ENCODE assay signal across 8 cellular contexts in the genomic region with DNA sequence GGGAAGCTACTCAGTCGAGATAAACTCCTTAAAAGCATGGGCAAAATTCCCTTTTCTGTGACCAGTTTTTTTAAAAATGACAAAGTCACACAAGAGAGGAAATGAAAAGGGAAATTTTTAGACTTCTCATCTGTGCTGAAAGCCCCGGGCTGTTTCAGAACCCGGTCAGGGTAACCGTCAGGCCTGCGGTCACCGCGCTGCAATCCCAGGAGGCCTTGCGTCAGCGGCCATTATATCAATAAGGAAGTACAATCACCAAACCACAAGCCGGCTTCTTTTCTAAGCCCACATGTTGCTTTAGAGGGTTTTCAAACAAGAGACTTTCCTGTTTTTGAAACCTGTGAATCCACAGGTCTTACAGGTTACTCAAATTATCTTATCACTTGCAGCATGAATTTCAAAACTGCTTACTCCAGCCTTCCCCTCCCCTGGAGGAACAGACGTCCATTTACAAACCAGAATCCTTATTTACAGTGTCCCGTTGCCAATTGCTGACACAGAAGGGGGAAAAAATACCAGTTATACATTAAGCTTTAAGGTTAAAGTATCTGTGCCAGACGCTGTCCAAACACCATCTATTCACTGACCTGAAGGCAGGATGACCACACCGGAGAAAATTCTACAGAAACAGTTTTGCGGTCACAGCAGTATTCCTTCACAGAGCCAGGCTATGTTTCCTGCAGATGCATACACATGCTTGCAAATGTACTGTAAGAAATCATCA.
A peak's percentile ranks its signal among the peaks of the same experiment; 100 is the strongest.
DNase-seq lines count a peak whose midpoint lies in the region; ATAC-seq lines count a peak whose summit lies in the region.

No MANE protein-coding gene starts in this region.

- no peak overlapping the region for H2BK12ac ChIP-seq in mesenchymal stem cell (ENCODE audit: low read length in 2 of 2)

- H3K14ac ChIP-seq in mesenchymal stem cell (ENCODE audit: low read length in 2 of 2): no peak overlapping the region

- no peaks in the 10 kb centered on the region for H3K36me3 ChIP-seq in mesenchymal stem cell (ENCODE audit: control insufficient read depth in 1 of 2, insufficient read depth in 2 of 2, low read depth in 1 of 2, low read length in 2 of 2)

- H3K4me1 ChIP-seq in mesenchymal stem cell (ENCODE audit: control insufficient read depth, insufficient read depth, low read depth, low read length): peaks cover 32% of the 10 kb centered on the region

- peak overlapping the region; percentile 83 for H2BK5ac ChIP-seq in mesenchymal stem cell (ENCODE audit: low read depth, low read length, poor library complexity, severe bottlenecking)

- H3K27me3 ChIP-seq in mesenchymal stem cell (ENCODE audit: control insufficient read depth in 1 of 2, insufficient read depth in 1 of 2, low read length in 2 of 2): no peaks in the 10 kb centered on the region

- H2BK120ac ChIP-seq in mesenchymal stem cell (ENCODE audit: low read depth, low read length): peak overlapping the region; percentile 39

- peak overlapping the region; percentile 92 for H3K9ac ChIP-seq in mesenchymal stem cell (ENCODE audit: low read length)

- H2BK15ac ChIP-seq in mesenchymal stem cell (ENCODE audit: low read depth, poor library complexity, severe bottlenecking): peak overlapping the region; percentile 32

- peak overlapping the region; percentile 62 to 67 for H3K4ac ChIP-seq in mesenchymal stem cell (ENCODE audit: low read depth in 1 of 2, low read length in 2 of 2)

- H3K23ac ChIP-seq in mesenchymal stem cell (ENCODE audit: low read length in 2 of 2): no peak overlapping the region

- H3K79me1 ChIP-seq in mesenchymal stem cell (replicated peaks; ENCODE audit: low read length, poor library complexity, severe bottlenecking): peaks cover 2% of the 10 kb centered on the region

- 38% methylated on average over 14 of the region's 15 CpGs for WGBS in mesenchymal stem cell

- H2AFZ ChIP-seq in mesenchymal stem cell (ENCODE audit: low read depth, low read length): no peak overlapping the region

- no peaks in the 10 kb centered on the region for H3K9me3 ChIP-seq in mesenchymal stem cell (ENCODE audit: control insufficient read depth, low read length)

- peak; percentile 77 for DNase-seq in COLO668 (lab: John Stamatoyannopoulos, UW; ENCODE audit: unreplicated experiment)
- peak; percentile 95 for DNase-seq in KG1 (lab: John Stamatoyannopoulos, UW)
- DNase-seq in activated CD4-positive, CD25-positive, alpha-beta regulatory T cell treated with anti-CD3 and anti-CD28 coated beads, Interleukin-2, amount 50 U/mL, for 16 hours (ENCODE audit: low read depth, low spot score): peak; percentile 70
- DNase-seq in central memory CD4-positive, alpha-beta T cell: peak; percentile 87
- DNase-seq in mesenchymal stem cell: peak; percentile 95
- DNase-seq in stimulated activated CD8-positive, alpha-beta memory T cell treated with anti-CD3 and anti-CD28 coated beads, Interleukin-4, amount 100 ng/mL, for 1 hour (ENCODE audit: low read depth in 2 of 2, low spot score in 1 of 2): peak; percentile 50 to 74
- DNase-seq in NCI-H2227 (lab: John Stamatoyannopoulos, UW; ENCODE audit: unreplicated experiment): no peak

- H4K91ac ChIP-seq in mesenchymal stem cell (ENCODE audit: low read length): peak overlapping the region; percentile 44

- peak overlapping the region; percentile 36 for H3K4me2 ChIP-seq in mesenchymal stem cell (ENCODE audit: low read length, poor library complexity, severe bottlenecking)

- peak overlapping the region; percentile 98 for H3K27ac ChIP-seq in mesenchymal stem cell (ENCODE audit: low read length, poor library complexity, severe bottlenecking)

- H3K18ac ChIP-seq in mesenchymal stem cell (ENCODE audit: low read depth in 1 of 2, low read length in 2 of 2): peak overlapping the region; percentile 31 to 71

- H4K8ac ChIP-seq in mesenchymal stem cell (ENCODE audit: low read length): no peak overlapping the region

- H3K4me3 ChIP-seq in mesenchymal stem cell (ENCODE audit: insufficient read depth in 1 of 2, low read depth in 1 of 2, low read length in 2 of 2): peak overlapping the region in 1 of 2 experiments; percentile 70

- ATAC-seq in GM21528 (IDR thresholded peaks at IDR 0.05; ENCODE audit: low FRiP score, unreplicated experiment): peak; percentile 84

- no peak overlapping the region for H2AK5ac ChIP-seq in mesenchymal stem cell (ENCODE audit: low read length, severe bottlenecking)
